In the genomic region with DNA sequence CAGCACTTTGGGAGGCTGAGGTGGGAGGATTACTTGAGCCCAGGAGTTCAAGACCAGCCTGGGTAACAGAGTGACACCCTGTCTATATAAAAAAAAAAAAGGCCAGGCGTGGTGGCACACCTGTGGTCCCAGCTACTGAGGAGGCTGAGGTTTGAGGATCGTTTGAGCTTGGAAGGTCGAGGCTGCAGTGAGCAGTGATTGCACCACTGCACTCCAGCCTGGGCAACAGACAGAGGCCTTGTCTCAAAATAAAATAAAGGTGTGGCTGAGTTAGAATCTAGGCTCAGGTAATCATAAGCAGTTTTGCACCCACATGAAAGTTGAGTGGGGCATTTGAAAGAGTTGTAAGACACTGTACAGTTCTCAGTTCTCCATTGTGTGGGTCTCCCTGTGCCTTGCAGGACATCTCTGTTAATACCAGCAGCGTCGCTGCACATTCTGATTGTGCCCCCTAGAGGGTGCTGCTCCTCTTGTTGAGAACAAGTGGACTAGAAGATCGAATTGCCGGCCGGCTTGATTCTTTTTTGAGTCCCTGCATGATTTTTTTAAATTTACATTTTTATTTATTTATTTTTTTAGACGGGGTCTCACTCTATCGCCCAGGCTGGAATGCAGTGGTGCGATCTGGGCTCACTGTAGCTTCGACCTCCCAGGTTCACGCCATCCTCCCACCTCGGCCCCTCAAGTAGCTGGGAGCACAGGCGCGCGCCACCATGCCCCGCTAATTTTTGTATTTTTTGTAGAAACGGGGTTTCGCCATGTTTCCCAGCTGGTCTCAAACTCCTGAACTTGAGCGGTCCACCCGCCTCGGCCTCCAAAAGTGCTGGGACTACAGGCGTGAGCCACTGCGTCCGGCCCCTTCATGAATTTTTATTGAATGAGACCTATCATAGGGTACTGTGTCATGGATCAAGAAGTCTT, we compare ENCODE assay signal across 8 cellular contexts.
DNase-seq lines count a peak whose midpoint lies in the region; ATAC-seq and TF ChIP-seq lines count a peak whose summit lies in the region.

No MANE protein-coding gene starts in this region.

- ATAC-seq in GM19025 (IDR thresholded peaks at IDR 0.05; ENCODE audit: low read depth, unreplicated experiment) = peak; percentile 79
- peak; percentile 97 for ATAC-seq in HG03139 (IDR thresholded peaks at IDR 0.05; ENCODE audit: unreplicated experiment)

- H3K27ac ChIP-seq in C4-2B (no peak overlapping the region), coronary artery (no peak overlapping the region)

- no peak overlapping the region for H3K4me3 ChIP-seq in coronary artery

- DNase-seq in NCI-H345 treated with DMSO at 0.1 percent for 48 hours (lab: John Stamatoyannopoulos, UW; ENCODE audit: unreplicated experiment) (peak; percentile 6), coronary artery (ENCODE audit: low spot score) (no peak), lung microvascular endothelial cell (ENCODE audit: low read depth in 2 of 2) (peak; percentile 76 to 80)
- DNase-seq in activated CD4-positive, CD25-positive, alpha-beta regulatory T cell treated with anti-CD3 and anti-CD28 coated beads, Interleukin-2, amount 50 U/mL, for 72 hours = peak; percentile 45
- DNase-seq in stimulated activated CD8-positive, alpha-beta memory T cell treated with anti-CD3 and anti-CD28 coated beads, Interleukin-7, amount 100 ng/mL, for 4 hours (ENCODE audit: low read depth in 2 of 2) = peak; percentile 16 to 25

- TF ChIP-seq CTCF in C4-2B (conservative IDR thresholded peaks at IDR 0.05) = peak; percentile 65
- peak; percentile 44 for TF ChIP-seq CTCF in coronary artery (IDR thresholded peaks at IDR 0.05)
